ENCODE assay signal across 30 cellular contexts in genomic region chr7:95796617-95797016, GRCh38. TPM values are rescaled to one million over a fixed set of nuclear protein-coding genes. Genes with fewer than 3 reads are reported as not detected.
DNase-seq lines count a peak whose midpoint lies in the region; ATAC-seq, FAIRE-seq and TF ChIP-seq lines count a peak whose summit lies in the region.
"Had no signal": no experiment of that assay in that cellular context is flagged by ENCODE, and none has a peak within 500 bp of the region (broad histone marks: within the 10 kb centered on the region; RNA-seq: fewer than 3 reads in every experiment).

No MANE protein-coding gene starts in this region.

- no peak overlapping the region for H3K14ac ChIP-seq in mesenchymal stem cell (ENCODE audit: low read length in 2 of 2)

- no peak overlapping the region for H2BK5ac ChIP-seq in mesenchymal stem cell (ENCODE audit: low read depth, low read length, poor library complexity, severe bottlenecking)

- H3K4me2 ChIP-seq in GM12878 (ENCODE audit: control insufficient read depth, insufficient read depth) (no peak overlapping the region), mesenchymal stem cell (ENCODE audit: low read length, poor library complexity, severe bottlenecking) (no peak overlapping the region)
- H3K4me2 ChIP-seq: BLaER1 had no signal

- H3K4me3 Mint-ChIP-seq in osteocyte (ENCODE audit: unreplicated experiment): no peak overlapping the region
- peak overlapping the region in 1 of 2 donors; percentile 37 for H3K4me3 Mint-ChIP-seq in stimulated activated naive B cell treated with anti-CD40 and anti-IgM and Interleukin-4, amounts not matched to agents 10 μg/mL and 1 μg/mL and 100 μg/mL, for 72 hours
- H3K4me3 Mint-ChIP-seq in activated naive CD4-positive, alpha-beta T cell treated with anti-CD3 and anti-CD28 coated beads, Interleukin-2, amount 10 ng/mL, durations not matched to agents 7 days and 5 days: no peak overlapping the region
- H3K4me3 Mint-ChIP-seq: CD14-positive monocyte; CD4-positive, alpha-beta memory T cell; CD4-positive, CD25-positive, alpha-beta regulatory T cell; CD8-positive, alpha-beta memory T cell had no signal

- peaks cover 0 to 2% of the 10 kb centered on the region in 2 experiments; a peak in 1 of 4 replicates for H3K27me3 ChIP-seq in GM12878 (replicated peaks in 1 of 2; ENCODE audit: control insufficient read depth in 2 of 2, insufficient read depth in 2 of 2, low read length in 1 of 2)
- H3K27me3 ChIP-seq in vagina: no peaks in the 10 kb centered on the region
- H3K27me3 ChIP-seq in mesenchymal stem cell (ENCODE audit: control insufficient read depth in 1 of 2, insufficient read depth in 1 of 2, low read length in 2 of 2): peaks cover 0 to 7% of the 10 kb centered on the region in 2 experiments
- H3K27me3 ChIP-seq: BE2C, BLaER1 had no signal

- DNase-seq in GM12878 (ENCODE audit: low read depth, low spot score): no peak
- no peak for DNase-seq in osteocyte (ENCODE audit: extremely low spot score, unreplicated experiment)
- no peak for DNase-seq in stimulated activated naive B cell treated with anti-CD40 and anti-IgM and Interleukin-4, amounts not matched to agents 10 μg/mL and 1 μg/mL and 100 μg/mL, for 72 hours
- no peak for DNase-seq in vagina (ENCODE audit: extremely low spot score in 2 of 2)
- no peak for DNase-seq in activated naive CD4-positive, alpha-beta T cell treated with anti-CD3 and anti-CD28 coated beads, Interleukin-2, amount 10 ng/mL, durations not matched to agents 7 days and 5 days
- DNase-seq in mesenchymal stem cell: no peak
- DNase-seq in amniotic stem cell (lab: John Stamatoyannopoulos, UW): no peak
- DNase-seq: 8988T; ACHN; BE2C; C1 segment of cervical spinal cord; CD4-positive, alpha-beta memory T cell; CD4-positive, CD25-positive, alpha-beta regulatory T cell; CD8-positive, alpha-beta memory T cell; COR-L47; DMS 273 treated with DMSO at 0.1 percent for 48 hours; DMS153; DMS53; DMS79; DND-41; EL; GDM1 had no signal

- 5% methylated on average over 1 of the region's 1 CpG for WGBS in GM12878 (ENCODE audit: insufficient coverage, insufficient replicate concordance, low lambda C conversion rate, missing lambda C conversion rate)
- WGBS in mesenchymal stem cell: 100% methylated on average over 1 of the region's 1 CpG

- H2AK5ac ChIP-seq in mesenchymal stem cell (ENCODE audit: low read length, severe bottlenecking): no peak overlapping the region

- no peak overlapping the region for H2BK15ac ChIP-seq in mesenchymal stem cell (ENCODE audit: low read depth, poor library complexity, severe bottlenecking)

- TF ChIP-seq EP300 in GM12878 (IDR thresholded peaks at IDR 0.05; ENCODE audit: borderline replicate concordance in 1 of 2, control insufficient read depth in 1 of 2, low read depth in 2 of 2, low read length in 2 of 2): no peak

- no peak for FAIRE-seq in GM12878 (lab: Jason Lieb, UNC)
- FAIRE-seq: A204.1, GM12891, GM18507, GM19239 had no signal

- H3K18ac ChIP-seq in mesenchymal stem cell (ENCODE audit: low read depth in 1 of 2, low read length in 2 of 2): no peak overlapping the region

- no peaks in the 10 kb centered on the region for H3K36me3 ChIP-seq in GM12878 (ENCODE audit: control insufficient read depth in 2 of 2, insufficient read depth in 2 of 2, low read length in 1 of 2)
- no peaks in the 10 kb centered on the region for H3K36me3 ChIP-seq in vagina
- no peaks in the 10 kb centered on the region for H3K36me3 ChIP-seq in mesenchymal stem cell (ENCODE audit: control insufficient read depth in 1 of 2, insufficient read depth in 2 of 2, low read depth in 1 of 2, low read length in 2 of 2)
- H3K36me3 ChIP-seq: BE2C, BLaER1 had no signal

- TF ChIP-seq CTCF in GM12878 (IDR thresholded peaks at IDR 0.05 in 2 of 3, conservative IDR thresholded peaks at IDR 0.05 in 1 of 3; ENCODE audit: control insufficient read depth in 2 of 3, extremely low read depth in 1 of 3, insufficient read depth in 1 of 3, low read depth in 3 of 3, low read length in 3 of 3) (no peak), osteocyte (IDR thresholded peaks at IDR 0.05) (no peak), vagina (IDR thresholded peaks at IDR 0.05) (no peak)

- in situ Hi-C loops in GM12878 (cut with MboI): no loop called here

- no TSS peak for BruUV-seq in GM12878 (replicated peaks; lab: Mats Ljungman, UMichigan)

- H4K20me1 ChIP-seq in GM12878 (ENCODE audit: control insufficient read depth, insufficient read depth): no peaks in the 10 kb centered on the region
- H4K20me1 ChIP-seq: BLaER1 had no signal

- H3K4me1 ChIP-seq in GM12878 (ENCODE audit: control insufficient read depth, insufficient read depth, low read length): no peaks in the 10 kb centered on the region
- no peaks in the 10 kb centered on the region for H3K4me1 ChIP-seq in vagina
- H3K4me1 ChIP-seq in mesenchymal stem cell (ENCODE audit: control insufficient read depth, insufficient read depth, low read depth, low read length): no peaks in the 10 kb centered on the region
- H3K4me1 ChIP-seq: BE2C, BLaER1 had no signal

- no peak overlapping the region for H2BK12ac ChIP-seq in mesenchymal stem cell (ENCODE audit: low read length in 2 of 2)

- no peak overlapping the region for H3K27ac ChIP-seq in GM12878 (ENCODE audit: control insufficient read depth, insufficient read depth)
- no peak overlapping the region for H3K27ac ChIP-seq in vagina
- no peak overlapping the region for H3K27ac ChIP-seq in mesenchymal stem cell (ENCODE audit: low read length, poor library complexity, severe bottlenecking)
- H3K27ac ChIP-seq: BLaER1 had no signal

- SMC1A ChIA-PET in GM12878 (lab: Charles Lee; ENCODE audit: uncharacterized antibody, unreplicated experiment): interaction anchor here (0.8 to 6.4 kb wide), 11 partner anchors 10 to 77 kb away, joined by 3 to 45 read pairs (median 4); no protein-coding TSS in a partner anchor

- H3K36me3 Mint-ChIP-seq in osteocyte (ENCODE audit: unreplicated experiment): peaks cover 15% of the 10 kb centered on the region
- no peaks in the 10 kb centered on the region for H3K36me3 Mint-ChIP-seq in stimulated activated naive B cell treated with anti-CD40 and anti-IgM and Interleukin-4, amounts not matched to agents 10 μg/mL and 1 μg/mL and 100 μg/mL, for 72 hours
- H3K36me3 Mint-ChIP-seq in activated naive CD4-positive, alpha-beta T cell treated with anti-CD3 and anti-CD28 coated beads, Interleukin-2, amount 10 ng/mL, durations not matched to agents 7 days and 5 days: no peaks in the 10 kb centered on the region
- H3K36me3 Mint-ChIP-seq: CD14-positive monocyte; CD4-positive, alpha-beta memory T cell; CD4-positive, CD25-positive, alpha-beta regulatory T cell; CD8-positive, alpha-beta memory T cell had no signal

- no peak overlapping the region for H4K8ac ChIP-seq in mesenchymal stem cell (ENCODE audit: low read length)

- H3K4me1 Mint-ChIP-seq in osteocyte (ENCODE audit: unreplicated experiment): peaks cover 66% of the 10 kb centered on the region
- peaks cover 2 to 9% of the 10 kb centered on the region in 2 donors for H3K4me1 Mint-ChIP-seq in stimulated activated naive B cell treated with anti-CD40 and anti-IgM and Interleukin-4, amounts not matched to agents 10 μg/mL and 1 μg/mL and 100 μg/mL, for 72 hours
- H3K4me1 Mint-ChIP-seq in activated naive CD4-positive, alpha-beta T cell treated with anti-CD3 and anti-CD28 coated beads, Interleukin-2, amount 10 ng/mL, durations not matched to agents 7 days and 5 days: no peaks in the 10 kb centered on the region
- H3K4me1 Mint-ChIP-seq: CD14-positive monocyte; CD4-positive, alpha-beta memory T cell; CD4-positive, CD25-positive, alpha-beta regulatory T cell; CD8-positive, alpha-beta memory T cell had no signal

- no peak overlapping the region for H3K4ac ChIP-seq in mesenchymal stem cell (ENCODE audit: low read depth in 1 of 2, low read length in 2 of 2)

- H3K9me3 ChIP-seq in GM12878 (replicated peaks; ENCODE audit: control insufficient read depth, insufficient read depth, low read length) (no peaks in the 10 kb centered on the region), vagina (no peaks in the 10 kb centered on the region), mesenchymal stem cell (ENCODE audit: control insufficient read depth, low read length) (no peaks in the 10 kb centered on the region)
- H3K9me3 ChIP-seq: BE2C, BLaER1 had no signal

- H3K27ac Mint-ChIP-seq in osteocyte (ENCODE audit: unreplicated experiment): peak overlapping the region; percentile 64
- peak overlapping the region; percentile 65 for H3K27ac Mint-ChIP-seq in stimulated activated naive B cell treated with anti-CD40 and anti-IgM and Interleukin-4, amounts not matched to agents 10 μg/mL and 1 μg/mL and 100 μg/mL, for 72 hours
- H3K27ac Mint-ChIP-seq in activated naive CD4-positive, alpha-beta T cell treated with anti-CD3 and anti-CD28 coated beads, Interleukin-2, amount 10 ng/mL, durations not matched to agents 7 days and 5 days: no peak overlapping the region
- H3K27ac Mint-ChIP-seq: CD4-positive, alpha-beta memory T cell; CD4-positive, CD25-positive, alpha-beta regulatory T cell; CD8-positive, alpha-beta memory T cell had no signal

- no peak overlapping the region for H3K4me3 ChIP-seq in GM12878
- no peak overlapping the region for H3K4me3 ChIP-seq in vagina
- no peak overlapping the region for H3K4me3 ChIP-seq in mesenchymal stem cell (ENCODE audit: insufficient read depth in 1 of 2, low read depth in 1 of 2, low read length in 2 of 2)
- H3K4me3 ChIP-seq: BLaER1 had no signal

- peaks cover 14% of the 10 kb centered on the region for H3K9me3 Mint-ChIP-seq in osteocyte (ENCODE audit: unreplicated experiment)
- H3K9me3 Mint-ChIP-seq in stimulated activated naive B cell treated with anti-CD40 and anti-IgM and Interleukin-4, amounts not matched to agents 10 μg/mL and 1 μg/mL and 100 μg/mL, for 72 hours: no peaks in the 10 kb centered on the region
- no peaks in the 10 kb centered on the region for H3K9me3 Mint-ChIP-seq in activated naive CD4-positive, alpha-beta T cell treated with anti-CD3 and anti-CD28 coated beads, Interleukin-2, amount 10 ng/mL, durations not matched to agents 7 days and 5 days
- H3K9me3 Mint-ChIP-seq: CD14-positive monocyte had no signal

- ATAC-seq in GM18868 (IDR thresholded peaks at IDR 0.05; ENCODE audit: unreplicated experiment) (peak; percentile 76), GM12878 (peak; percentile 47)
- ATAC-seq in stimulated activated naive B cell treated with anti-CD40 and anti-IgM and Interleukin-4, amounts not matched to agents 10 μg/mL and 1 μg/mL and 100 μg/mL, for 72 hours (replicated peaks): peak; percentile 80 to 90

- no peaks in the 10 kb centered on the region for H3K79me2 ChIP-seq in GM12878 (ENCODE audit: control insufficient read depth, insufficient read depth, low read length)

- H2BK120ac ChIP-seq in mesenchymal stem cell (ENCODE audit: low read depth, low read length): no peak overlapping the region

- no peak overlapping the region for H4K91ac ChIP-seq in mesenchymal stem cell (ENCODE audit: low read length)

- no peak overlapping the region for H3K23ac ChIP-seq in mesenchymal stem cell (ENCODE audit: low read length in 2 of 2)

- TF ChIP-seq POLR2A in GM12878 (IDR thresholded peaks at IDR 0.05; ENCODE audit: low read depth, low read length) (no peak), vagina (IDR thresholded peaks at IDR 0.05) (no peak)

- H3K79me1 ChIP-seq in mesenchymal stem cell (replicated peaks; ENCODE audit: low read length, poor library complexity, severe bottlenecking): no peaks in the 10 kb centered on the region

- RAD21 ChIA-PET in GM12878 (lab: Charles Lee; ENCODE audit: unreplicated experiment): interaction anchor here (0.7 to 3.0 kb wide), 9 partner anchors 19 to 327 kb away, joined by 3 to 15 read pairs (median 3); no protein-coding TSS in a partner anchor

- no peak for TF ChIP-seq RAD21 in GM12878 (IDR thresholded peaks at IDR 0.05; ENCODE audit: insufficient read depth, low read depth, low read length)

- H3K9ac ChIP-seq in GM12878 (ENCODE audit: control insufficient read depth, insufficient read depth, low read length) (no peak overlapping the region), mesenchymal stem cell (ENCODE audit: low read length) (no peak overlapping the region)
- H3K9ac ChIP-seq: BLaER1 had no signal

- POLR2A ChIA-PET in GM12878 (lab: Charles Lee): no interaction called here

- intact Hi-C loops in GM12878 (cut with micrococcal nuclease; ENCODE audit: unreplicated experiment): loop anchor here (5.0 kb wide), 1 partner anchor 79 kb away; no protein-coding TSS in a partner anchor
- intact Hi-C loops in vagina (cut with DNase I): no loop called here

- no peaks in the 10 kb centered on the region for H3K27me3 Mint-ChIP-seq in osteocyte (ENCODE audit: unreplicated experiment)
- peaks cover 11 to 14% of the 10 kb centered on the region in 2 donors for H3K27me3 Mint-ChIP-seq in stimulated activated naive B cell treated with anti-CD40 and anti-IgM and Interleukin-4, amounts not matched to agents 10 μg/mL and 1 μg/mL and 100 μg/mL, for 72 hours
- no peaks in the 10 kb centered on the region for H3K27me3 Mint-ChIP-seq in activated naive CD4-positive, alpha-beta T cell treated with anti-CD3 and anti-CD28 coated beads, Interleukin-2, amount 10 ng/mL, durations not matched to agents 7 days and 5 days
- H3K27me3 Mint-ChIP-seq: CD4-positive, CD25-positive, alpha-beta regulatory T cell had no signal

- H2AFZ ChIP-seq in GM12878 (ENCODE audit: control insufficient read depth, low read depth, low read length) (no peak overlapping the region), mesenchymal stem cell (ENCODE audit: low read depth, low read length) (no peak overlapping the region)

- CTCF ChIA-PET in GM12878 (lab: Yijun Ruan, JAX): interaction anchor here (1.0 to 5.3 kb wide), 6 partner anchors 12 to 74 kb away, joined by 3 to 52 read pairs (median 14); no protein-coding TSS in a partner anchor
- CTCF ChIA-PET in activated naive CD4-positive, alpha-beta T cell treated with anti-CD3 and anti-CD28 coated beads, Interleukin-2, amount 10 ng/mL, durations not matched to agents 7 days and 5 days (lab: Charles Lee): interaction anchor here (1.2 kb wide), 1 partner anchor 13 kb away, joined by 3 read pairs; no protein-coding TSS in a partner anchor

RNA-seq across cellular contexts. Expression of gene DYNC1I1, which starts 24.3 kb away (rescaled TPM):
- not detected in 2 replicates for total RNA-seq in GM12878 (2013; cell fraction: nucleolus; rRNA removed)
- total RNA-seq in GM12878 (2014; rRNA removed) (0.11 TPM in 1 of 2 replicates, not detected in the other), GM12878 (2014; rRNA removed; fragmentation: Illumina TruSeq; extraction: Trizol) (0.05 and 0.40 TPM in 2 replicates), GM12878 (2021) (0.32 TPM in 1 of 2 replicates, not detected in the other), osteocyte (43.3 and 43.4 TPM in 2 replicates), vagina (12.0 TPM)
- polyA plus RNA-seq in GM12878 (2011; ENCODE audit: low read depth): not detected
- polyA plus RNA-seq in GM12878 (2011; rRNA removed) (0.91 and 1.1 TPM in 2 replicates), GM12878 (2014; fragmentation: Illumina TruSeq; extraction: Trizol) (0.06 TPM in 1 of 2 replicates, not detected in the other), GM12878 (2014; fragmentation: Nextera tagmentation; extraction: Ambion mirVana) (under 1 TPM in 1 of 2 experiments, not detected in 1; 0.05 TPM), GM12878 (2014; rRNA removed) (0.14 and 0.22 TPM in 2 replicates), GM12878 (2016; fragmentation: Nextera tagmentation; extraction: Ambion mirVana) (under 1 TPM in 1 of 2 experiments, not detected in 1; 0.19 TPM)
- polyA plus RNA-seq in GM12878 (2011; cell fraction: cytosol; rRNA removed): 0.91 and 1.0 TPM in 2 replicates
- polyA plus RNA-seq in GM12878 (2011; cell fraction: nucleus; rRNA removed): 1.6 and 2.0 TPM in 2 replicates
- polyA plus RNA-seq in GM12878 (2012): not detected in 2 replicates
- polyA minus RNA-seq in GM12878 (2011; rRNA and poly(A)+ RNA removed): 1.8 and 2.3 TPM in 2 replicates
- 1.5 TPM in 1 of 2 replicates, not detected in the other for polyA minus RNA-seq in GM12878 (2011; cell fraction: cytosol; rRNA and poly(A)+ RNA removed)
- polyA minus RNA-seq in GM12878 (2011; cell fraction: nucleus; rRNA and poly(A)+ RNA removed): 2.3 and 4.6 TPM in 2 replicates
- 0.87 TPM for polyA plus RNA-seq in mesenchymal stem cell (2013, experiment 1 of 2)
- 1.2 TPM for polyA plus RNA-seq in mesenchymal stem cell (2013, experiment 2 of 2)
- total RNA-seq: CD4-positive, alpha-beta memory T cell; CD4-positive, CD25-positive, alpha-beta regulatory T cell; CD8-positive, alpha-beta memory T cell; G401 had no signal
- polyA plus RNA-seq: CD14-positive monocyte; CD4-positive, CD25-positive, alpha-beta regulatory T cell; CD8-positive, alpha-beta memory T cell had no signal
